ENCODE assay signal across 22 cellular contexts in the genomic region with DNA sequence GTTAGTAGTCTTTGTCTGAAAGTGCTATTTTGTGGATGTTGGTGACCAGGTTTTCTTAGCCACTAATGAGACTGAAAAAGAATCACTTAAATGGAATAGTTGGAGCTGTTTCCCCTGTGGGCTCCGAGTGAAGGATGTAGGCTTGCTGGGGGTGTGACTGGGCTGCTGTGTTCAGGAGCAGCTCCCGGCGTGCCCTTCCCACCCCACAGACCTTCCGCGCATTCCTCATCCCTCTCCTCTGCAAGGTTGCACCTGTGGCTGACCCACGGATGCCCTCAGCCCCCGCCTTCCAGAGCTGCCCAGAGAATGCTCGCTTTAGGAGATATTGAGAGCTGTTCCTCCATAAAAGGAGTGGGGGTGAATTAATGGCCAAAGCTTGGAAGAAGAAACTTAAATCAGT.
A peak's percentile ranks its signal among the peaks of the same experiment; 100 is the strongest.
DNase-seq lines count a peak whose midpoint lies in the region; ATAC-seq and TF ChIP-seq lines count a peak whose summit lies in the region.
"Had no signal": no experiment of that assay in that cellular context is flagged by ENCODE, and none has a peak within 500 bp of the region (broad histone marks: within the 10 kb centered on the region; RNA-seq: fewer than 3 reads in every experiment).

No MANE protein-coding gene starts in this region.

- no peaks in the 10 kb centered on the region for H3K9me3 Mint-ChIP-seq in natural killer cell treated with Interleukin-12 subunit alpha and Interleukin-12 subunit beta and Interleukin-15 and Interleukin-18, amount 100 ng/mL, for 72 hours
- H3K9me3 Mint-ChIP-seq: CD4-positive, alpha-beta T cell had no signal

- H3K27ac ChIP-seq in BLaER1 = peak overlapping the region; percentile 19; the same call in 1 of the 2 replicates
- no peak overlapping the region for H3K27ac ChIP-seq in osteoblast (ENCODE audit: low read depth, low read length)
- H3K27ac ChIP-seq: GM23248, HL-60, RWPE1 had no signal

- H3K27ac Mint-ChIP-seq in natural killer cell treated with Interleukin-12 subunit alpha and Interleukin-12 subunit beta and Interleukin-15 and Interleukin-18, amount 100 ng/mL, for 72 hours = no peak overlapping the region
- H3K27ac Mint-ChIP-seq: CD4-positive, alpha-beta T cell had no signal

- H3K27me3 Mint-ChIP-seq in natural killer cell treated with Interleukin-12 subunit alpha and Interleukin-12 subunit beta and Interleukin-15 and Interleukin-18, amount 100 ng/mL, for 72 hours = no peaks in the 10 kb centered on the region
- H3K27me3 Mint-ChIP-seq: CD4-positive, alpha-beta T cell had no signal

- H3K4me1 ChIP-seq in BLaER1 (peaks cover 67% of the 10 kb centered on the region), endocrine pancreas (ENCODE audit: control insufficient read depth, insufficient read depth, low read length) (peaks cover 7% of the 10 kb centered on the region), osteoblast (ENCODE audit: insufficient read depth, low read length) (peaks cover 9% of the 10 kb centered on the region)

- TF ChIP-seq CTCF in osteoblast (IDR thresholded peaks at IDR 0.05; ENCODE audit: extremely low read depth, low read depth, low read length) = no peak

- DNase-seq in NCI-H748 (lab: John Stamatoyannopoulos, UW; ENCODE audit: unreplicated experiment) (peak; percentile 33), NCI-H748 treated with DMSO at 0.1 percent for 48 hours (lab: John Stamatoyannopoulos, UW) (no peak), osteoblast (ENCODE audit: insufficient read length, low spot score, missing footprints) (peak; percentile 67), pons (ENCODE audit: low spot score) (no peak)
- no peak for DNase-seq in stimulated activated CD4-positive, alpha-beta T cell treated with anti-CD3 and anti-CD28 coated beads, Interleukin-1b, Interleukin-23, amount 100 ng/mL, for 48 hours
- DNase-seq in natural killer cell treated with Interleukin-12 subunit alpha and Interleukin-12 subunit beta and Interleukin-15 and Interleukin-18, amount 100 ng/mL, for 72 hours (ENCODE audit: low spot score) = no peak
- DNase-seq: 8988T; ACHN; CD4-positive, alpha-beta T cell; COR-L47; DMS53; GM23248; H7; Karpas-422; NCI-H1436; NCI-H187 treated with DMSO at 0.1 percent for 48 hours; NCI-H446; NCI-H524 treated with DMSO at 0.1 percent for 48 hours had no signal

- no peak overlapping the region for H2AFZ ChIP-seq in osteoblast (ENCODE audit: low read length)
- H2AFZ ChIP-seq: GM23248 had no signal

- peaks cover 74% of the 10 kb centered on the region for H4K20me1 ChIP-seq in BLaER1
- H4K20me1 ChIP-seq in osteoblast (ENCODE audit: insufficient read depth, low read length) = no peaks in the 10 kb centered on the region

- 0 out of 2 replicates have a peak overlapping the region, but pooled peaks have one; percentile 2 for H3K4me2 ChIP-seq in BLaER1
- H3K4me2 ChIP-seq in osteoblast (ENCODE audit: insufficient read depth, low read length) = no peak overlapping the region

- no peak overlapping the region for H3K9ac ChIP-seq in BLaER1
- no peak overlapping the region for H3K9ac ChIP-seq in endocrine pancreas (ENCODE audit: control insufficient read depth, insufficient read depth, low read length)
- H3K9ac ChIP-seq: GM23248 had no signal

- no peaks in the 10 kb centered on the region for H3K27me3 ChIP-seq in BLaER1
- no peaks in the 10 kb centered on the region for H3K27me3 ChIP-seq in endocrine pancreas (ENCODE audit: control insufficient read depth, insufficient read depth, low read length)
- H3K27me3 ChIP-seq in osteoblast (ENCODE audit: insufficient read depth, low read length) = peaks cover 2% of the 10 kb centered on the region

- H3K9me3 ChIP-seq in BLaER1 (no peaks in the 10 kb centered on the region), endocrine pancreas (ENCODE audit: control insufficient read depth, low read length) (no peaks in the 10 kb centered on the region), osteoblast (ENCODE audit: low read depth, low read length) (no peaks in the 10 kb centered on the region)

- no peak for ATAC-seq in natural killer cell treated with Interleukin-12 subunit alpha and Interleukin-12 subunit beta and Interleukin-15 and Interleukin-18, amount 100 ng/mL, for 72 hours

- no peak overlapping the region for H3K4me3 Mint-ChIP-seq in natural killer cell treated with Interleukin-12 subunit alpha and Interleukin-12 subunit beta and Interleukin-15 and Interleukin-18, amount 100 ng/mL, for 72 hours
- H3K4me3 Mint-ChIP-seq: CD4-positive, alpha-beta T cell had no signal

- H3K36me3 Mint-ChIP-seq in natural killer cell treated with Interleukin-12 subunit alpha and Interleukin-12 subunit beta and Interleukin-15 and Interleukin-18, amount 100 ng/mL, for 72 hours = no peaks in the 10 kb centered on the region

- no peaks in the 10 kb centered on the region for H3K79me2 ChIP-seq in osteoblast (ENCODE audit: insufficient read depth, low read length)

- H3K36me3 ChIP-seq in BLaER1 (peaks cover 76% of the 10 kb centered on the region), endocrine pancreas (ENCODE audit: control insufficient read depth, insufficient read depth, low read length) (no peaks in the 10 kb centered on the region), osteoblast (ENCODE audit: insufficient read depth, low read length) (no peaks in the 10 kb centered on the region)

- H3K4me1 Mint-ChIP-seq in natural killer cell treated with Interleukin-12 subunit alpha and Interleukin-12 subunit beta and Interleukin-15 and Interleukin-18, amount 100 ng/mL, for 72 hours (ENCODE audit: low read depth in 2 of 2) = no peaks in the 10 kb centered on the region

- H3K4me3 ChIP-seq in BLaER1 (no peak overlapping the region), endocrine pancreas (ENCODE audit: control insufficient read depth, insufficient read depth, low read length) (peak overlapping the region; percentile 12), osteoblast (ENCODE audit: insufficient read depth, low read length) (no peak overlapping the region)
- H3K4me3 ChIP-seq: GM23248 had no signal

Comparison
In these comparisons a context has a peak if more than half of its experiments do, and no peak if none do; other contexts are left out.
1. DNase-seq: peak in NCI-H748 (single experiment) and osteoblast (single experiment); none in NCI-H748 treated with DMSO at 0.1 percent for 48 hours (single experiment), pons (single experiment), stimulated activated CD4-positive, alpha-beta T cell treated with anti-CD3 and anti-CD28 coated beads, Interleukin-1b, Interleukin-23, amount 100 ng/mL, for 48 hours (single experiment) and natural killer cell treated with Interleukin-12 subunit alpha and Interleukin-12 subunit beta and Interleukin-15 and Interleukin-18, amount 100 ng/mL, for 72 hours (single experiment).